In the genomic region with DNA sequence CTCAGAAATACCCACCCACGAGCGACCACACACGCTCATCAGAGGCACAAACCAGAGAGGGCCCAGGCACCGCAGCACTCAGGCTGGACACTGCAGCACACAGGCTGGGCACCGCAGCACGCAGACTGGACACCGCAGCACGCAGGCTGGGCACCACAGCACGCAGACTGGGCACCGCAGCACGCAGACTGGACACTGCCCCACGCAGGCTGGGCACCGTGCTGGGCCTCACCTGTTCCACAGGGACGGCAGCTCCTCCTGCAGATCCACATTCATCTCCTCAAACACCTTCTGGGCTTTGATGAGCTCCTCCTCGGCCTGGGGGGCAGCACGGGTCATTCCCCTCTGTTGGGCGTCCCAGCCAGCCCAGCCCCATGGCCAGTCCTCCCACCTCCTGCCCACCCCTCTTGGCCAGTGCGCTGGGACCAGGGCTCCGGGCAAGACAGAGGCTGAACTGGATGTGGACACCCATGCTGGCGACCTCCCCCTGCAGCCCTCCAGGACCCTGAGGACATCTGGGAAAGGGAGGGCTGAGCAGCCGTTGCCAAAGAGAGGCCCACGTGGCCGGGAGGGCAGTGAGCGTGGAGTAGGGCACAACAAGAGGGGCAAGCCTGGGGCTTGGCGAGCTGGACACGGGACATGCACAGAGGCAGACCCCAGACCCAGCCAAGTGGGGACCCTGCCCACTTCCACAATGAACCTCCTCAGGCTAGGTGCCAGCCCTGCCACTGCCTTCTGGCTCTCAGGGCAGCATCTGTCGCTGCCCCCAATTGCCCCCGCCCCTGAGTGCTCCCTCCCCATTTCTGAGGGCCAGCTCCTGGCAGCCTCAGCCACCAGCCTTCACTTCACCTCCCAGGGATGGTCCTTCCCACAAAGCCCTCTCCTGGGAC, we compare ENCODE assay signal across 10 cellular contexts. TPM values are rescaled to one million over a fixed set of nuclear protein-coding genes. Genes with fewer than 3 reads are reported as not detected.
DNase-seq lines count a peak whose midpoint lies in the region; ATAC-seq and TF ChIP-seq lines count a peak whose summit lies in the region.
"Had no signal": no experiment of that assay in that cellular context is flagged by ENCODE, and none has a peak within 500 bp of the region (broad histone marks: within the 10 kb centered on the region; RNA-seq: fewer than 3 reads in every experiment).

No MANE protein-coding gene starts in this region.

- H3K9me3 ChIP-seq in RWPE2 (ENCODE audit: severe bottlenecking): no peaks in the 10 kb centered on the region
- H3K9me3 ChIP-seq: ovary had no signal

- H3K27ac ChIP-seq in RWPE2 (ENCODE audit: poor library complexity, severe bottlenecking): peak overlapping the region; percentile 78
- H3K27ac ChIP-seq in skin epidermis: peak overlapping the region in 20 of 21 experiments; percentile 6 to 84 (median 60)

- no peaks in the 10 kb centered on the region for H3K27me3 ChIP-seq in RWPE2 (ENCODE audit: insufficient read depth, poor library complexity, severe bottlenecking)
- H3K27me3 ChIP-seq: ovary had no signal

- peak; percentile 2 for ATAC-seq in GM19455 (IDR thresholded peaks at IDR 0.05; ENCODE audit: unreplicated experiment)
- no peak for ATAC-seq in RWPE2 (ENCODE audit: low read depth)
- no peak for ATAC-seq in GM21515 (IDR thresholded peaks at IDR 0.05; ENCODE audit: unreplicated experiment)
- no peak for ATAC-seq in GM19351 (IDR thresholded peaks at IDR 0.05; ENCODE audit: unreplicated experiment)

- H3K36me3 Mint-ChIP-seq in endothelial cell (ENCODE audit: low read depth, unreplicated experiment): peaks cover 33% of the 10 kb centered on the region

- peak overlapping the region; percentile 64 for H3K27ac Mint-ChIP-seq in endothelial cell (ENCODE audit: unreplicated experiment)

- peaks cover 34% of the 10 kb centered on the region for H3K27me3 Mint-ChIP-seq in endothelial cell (ENCODE audit: unreplicated experiment)

- peaks cover 47% of the 10 kb centered on the region for H3K4me1 Mint-ChIP-seq in endothelial cell (ENCODE audit: unreplicated experiment)

- DNase-seq in RWPE2 (ENCODE audit: low spot score) (no peak), endothelial cell (ENCODE audit: low spot score) (no peak), kidney tubule cell (ENCODE audit: low spot score) (no peak), NCI-H1694 treated with DMSO at 0.1 percent for 48 hours (lab: John Stamatoyannopoulos, UW) (no peak)
- DNase-seq: NCI-H526 treated with DMSO at 0.1 percent for 48 hours had no signal

- peaks cover 12% of the 10 kb centered on the region for H3K36me3 ChIP-seq in RWPE2 (ENCODE audit: low read depth)
- H3K36me3 ChIP-seq: ovary had no signal

- H3K4me3 ChIP-seq in RWPE2 (ENCODE audit: severe bottlenecking): no peak overlapping the region
- no peak overlapping the region for H3K4me3 ChIP-seq in skin epidermis
- H3K4me3 ChIP-seq: ovary had no signal

- peaks cover 11% of the 10 kb centered on the region for H3K4me1 ChIP-seq in RWPE2 (ENCODE audit: insufficient read depth, poor library complexity, severe bottlenecking)

- TF ChIP-seq CTCF in RWPE2 (IDR thresholded peaks at IDR 0.05; ENCODE audit: poor library complexity, severe bottlenecking) (no peak), endothelial cell (IDR thresholded peaks at IDR 0.05; ENCODE audit: unreplicated experiment) (no peak)

- no peaks in the 10 kb centered on the region for H3K9me3 Mint-ChIP-seq in endothelial cell (ENCODE audit: unreplicated experiment)

- no peak overlapping the region for H3K4me3 Mint-ChIP-seq in endothelial cell (ENCODE audit: unreplicated experiment)

RNA-seq across cellular contexts. Expression of gene BIN1, which starts 43.0 kb away (rescaled TPM):
- 182 TPM for total RNA-seq in endothelial cell (ENCODE audit: unreplicated experiment)
